8 cellular contexts compared by ENCODE assay signal in the genomic region with DNA sequence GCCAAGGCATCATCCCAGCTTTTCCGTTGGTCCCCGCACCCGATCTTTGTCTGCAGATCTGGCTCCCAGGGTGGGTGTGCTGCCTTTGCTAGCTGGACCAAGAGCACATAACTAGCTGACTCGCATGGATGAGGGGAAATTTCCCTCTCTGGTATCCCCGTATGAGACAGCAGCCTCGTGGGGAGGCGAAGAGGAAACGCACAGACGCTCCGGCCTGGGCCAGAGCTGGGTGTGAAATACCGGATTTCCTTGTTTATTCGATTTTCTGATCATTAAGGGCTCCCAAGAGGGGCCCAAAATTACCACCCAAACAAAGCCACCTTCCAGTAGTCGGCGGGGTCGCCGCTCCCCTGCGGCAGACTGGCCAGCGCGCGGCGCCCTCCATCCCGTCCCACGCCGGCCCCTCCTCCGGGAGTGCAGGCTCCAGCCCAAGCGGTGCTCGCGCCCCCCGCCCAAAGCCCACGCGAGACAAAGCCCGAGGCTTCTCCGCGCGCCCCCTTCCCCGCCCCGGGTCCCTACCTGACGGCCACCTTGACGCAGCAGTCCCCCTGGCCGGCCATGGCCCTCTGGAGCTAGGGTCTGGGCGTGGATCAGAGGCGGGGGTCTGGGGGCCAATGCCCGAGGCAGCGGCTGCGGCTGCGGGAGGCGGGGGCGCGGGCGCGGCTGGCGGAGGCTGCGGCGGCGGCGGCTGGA. TPM values are rescaled to one million over a fixed set of nuclear protein-coding genes. Genes with fewer than 3 reads are reported as not detected.
DNase-seq lines count a peak whose midpoint lies in the region; ATAC-seq, FAIRE-seq and TF ChIP-seq lines count a peak whose summit lies in the region.

No MANE protein-coding gene starts in this region.

- H3K4me2 ChIP-seq in A549, result peak overlapping the region; percentile 97

- no peak for TF ChIP-seq POLR2A in A549 (IDR thresholded peaks at IDR 0.05; ENCODE audit: low read length)

- peak overlapping the region; percentile 97 to 99 for H3K4me3 Mint-ChIP-seq in effector memory CD8-positive, alpha-beta T cell
- H3K4me3 Mint-ChIP-seq in nephron, result peak overlapping the region; percentile 79 to 86 (median 84)

- peaks cover 69% of the 10 kb centered on the region for H3K4me1 ChIP-seq in A549

- no peak for TF ChIP-seq EP300 in A549 (IDR thresholded peaks at IDR 0.05)

- no peaks in the 10 kb centered on the region for H3K27me3 Mint-ChIP-seq in effector memory CD8-positive, alpha-beta T cell
- peaks cover 27% of the 10 kb centered on the region for H3K27me3 Mint-ChIP-seq in nephron (ENCODE audit: low read depth)

- FAIRE-seq in A549 (lab: Jason Lieb, UNC), result no peak

- TF ChIP-seq CTCF in A549 (IDR thresholded peaks at IDR 0.05) (no peak; the same call in 2 of the 3 replicates), GM20000 (IDR thresholded peaks at IDR 0.05; ENCODE audit: extremely low read depth, missing control alignments) (peak; percentile 19), VCaP (conservative IDR thresholded peaks at IDR 0.05) (no peak), nephron (IDR thresholded peaks at IDR 0.05; ENCODE audit: unreplicated experiment in 3 of 3) (no peak)

- no peaks in the 10 kb centered on the region for H3K9me3 Mint-ChIP-seq in effector memory CD8-positive, alpha-beta T cell
- no peaks in the 10 kb centered on the region for H3K9me3 Mint-ChIP-seq in nephron

- POLR2A ChIA-PET in A549 (lab: Yijun Ruan, JAX), result no interaction called here

- H3K27ac ChIP-seq in A549, result peak overlapping the region; percentile 64 to 96
- H3K27ac ChIP-seq in VCaP, result peak overlapping the region; percentile 18; the same call in 1 of the 2 replicates

- CTCF ChIA-PET in A549 (lab: Yijun Ruan, JAX), result interaction anchor here (0.9 to 8.0 kb wide), 5 partner anchors 20 to 464 kb away, joined by 3 to 94 read pairs (median 3); no protein-coding TSS in a partner anchor

- H3K9me3 ChIP-seq in A549, result no peaks in the 10 kb centered on the region

- 27% methylated on average over 22 of the region's 56 CpGs for WGBS in A549 (ENCODE audit: missing lambda C conversion rate)

- peak overlapping the region; percentile 76 for H3K4me3 ChIP-seq in A549

- peaks cover 50 to 66% of the 10 kb centered on the region in 2 donors for H3K4me1 Mint-ChIP-seq in effector memory CD8-positive, alpha-beta T cell (ENCODE audit: low read depth in 2 of 2)
- peaks cover 55% of the 10 kb centered on the region for H3K4me1 Mint-ChIP-seq in nephron

- DNase-seq in A549 (ENCODE audit: low read depth in 1 of 2, low spot score in 1 of 2), result no peak
- DNase-seq in GM20000 (ENCODE audit: low spot score), result no peak
- peak; percentile 27 to 32 (median 28) for DNase-seq in effector memory CD8-positive, alpha-beta T cell
- no peak for DNase-seq in NCI-H2196 (lab: John Stamatoyannopoulos, UW; ENCODE audit: unreplicated experiment)
- DNase-seq in NCI-H1930 (lab: John Stamatoyannopoulos, UW), result no peak

- peaks cover 18% of the 10 kb centered on the region for H3K36me3 Mint-ChIP-seq in effector memory CD8-positive, alpha-beta T cell (ENCODE audit: insufficient read depth)
- H3K36me3 Mint-ChIP-seq in nephron (ENCODE audit: low read depth), result no peaks in the 10 kb centered on the region

- TF ChIP-seq RAD21 in A549 (conservative IDR thresholded peaks at IDR 0.05 in 1 of 2, IDR thresholded peaks at IDR 0.05 in 1 of 2), result no peak

- ATAC-seq in A549, result no peak; a peak in 1 of 6 replicates
- peak; percentile 14 for ATAC-seq in effector memory CD8-positive, alpha-beta T cell (replicated peaks)
- ATAC-seq in GM21737 (IDR thresholded peaks at IDR 0.05; ENCODE audit: unreplicated experiment), result no peak

- H3K27ac Mint-ChIP-seq in effector memory CD8-positive, alpha-beta T cell, result peak overlapping the region; percentile 97 to 98
- no peak overlapping the region for H3K27ac Mint-ChIP-seq in nephron

TF ChIP-seq in A549, 52 proteins besides CTCF, POLR2A, EP300 and RAD21:
- TF ChIP-seq RARB (CRISPR knock-in tag; IDR thresholded peaks at IDR 0.05) (no peak), SMC3 (IDR thresholded peaks at IDR 0.05) (no peak), FOSL2 (IDR thresholded peaks at IDR 0.05) (no peak), FOSL2 (CRISPR knock-in tag; IDR thresholded peaks at IDR 0.05) (no peak)
- TF ChIP-seq, protein P1, sequence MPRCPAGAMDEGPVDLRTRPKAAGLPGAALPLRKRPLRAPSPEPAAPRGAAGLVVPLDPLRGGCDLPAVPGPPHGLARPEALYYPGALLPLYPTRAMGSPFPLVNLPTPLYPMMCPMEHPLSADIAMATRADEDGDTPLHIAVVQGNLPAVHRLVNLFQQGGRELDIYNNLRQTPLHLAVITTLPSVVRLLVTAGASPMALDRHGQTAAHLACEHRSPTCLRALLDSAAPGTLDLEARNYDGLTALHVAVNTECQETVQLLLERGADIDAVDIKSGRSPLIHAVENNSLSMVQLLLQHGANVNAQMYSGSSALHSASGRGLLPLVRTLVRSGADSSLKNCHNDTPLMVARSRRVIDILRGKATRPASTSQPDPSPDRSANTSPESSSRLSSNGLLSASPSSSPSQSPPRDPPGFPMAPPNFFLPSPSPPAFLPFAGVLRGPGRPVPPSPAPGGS (IDR thresholded peaks at IDR 0.05), result no peak
- TF ChIP-seq, protein P2, sequence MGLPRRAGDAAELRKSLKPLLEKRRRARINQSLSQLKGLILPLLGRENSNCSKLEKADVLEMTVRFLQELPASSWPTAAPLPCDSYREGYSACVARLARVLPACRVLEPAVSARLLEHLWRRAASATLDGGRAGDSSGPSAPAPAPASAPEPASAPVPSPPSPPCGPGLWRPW (IDR thresholded peaks at IDR 0.05), result no peak
- TF ChIP-seq, protein P3, sequence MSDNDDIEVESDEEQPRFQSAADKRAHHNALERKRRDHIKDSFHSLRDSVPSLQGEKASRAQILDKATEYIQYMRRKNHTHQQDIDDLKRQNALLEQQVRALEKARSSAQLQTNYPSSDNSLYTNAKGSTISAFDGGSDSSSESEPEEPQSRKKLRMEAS (IDR thresholded peaks at IDR 0.05), result 0 out of 2 replicates have a peak, but pooled peaks have one; percentile 13

RNA-seq across cellular contexts. Expression of a gene that starts 0.5 kb away (rescaled TPM):
- polyA plus RNA-seq in A549 (2011; rRNA removed), result 3.6 and 3.8 TPM in 2 replicates
- 2.7 and 3.6 TPM in 2 replicates for polyA plus RNA-seq in A549 (2012; cell fraction: cytosol; rRNA removed)
- polyA plus RNA-seq in A549 (2012; cell fraction: nucleus; rRNA removed), result 10.1 and 11.6 TPM in 2 replicates
- polyA plus RNA-seq in A549 (2017; fragmentation: RNase III; extraction: RNeasy Plus Mini Kit Qiagen cat#74134 plus additional on column Dnase treatment), result 1.3 to 1.5 TPM (median 1.4 TPM) in 3 replicates
- polyA minus RNA-seq in A549 (2011; rRNA and poly(A)+ RNA removed), result 5.2 and 7.1 TPM in 2 replicates

Comparison
In these comparisons a context has a peak if more than half of its experiments do, and no peak if none do; other contexts are left out.
1. DNase-seq: peak in effector memory CD8-positive, alpha-beta T cell (3 of 3); none in A549 (0 of 2), GM20000 (single experiment), NCI-H2196 (single experiment) and NCI-H1930 (0 of 2).
2. H3K27ac Mint-ChIP-seq: peak in effector memory CD8-positive, alpha-beta T cell (2 of 2); none in nephron (0 of 3).